ENCODE assay signal across 8 cellular contexts in the genomic region with DNA sequence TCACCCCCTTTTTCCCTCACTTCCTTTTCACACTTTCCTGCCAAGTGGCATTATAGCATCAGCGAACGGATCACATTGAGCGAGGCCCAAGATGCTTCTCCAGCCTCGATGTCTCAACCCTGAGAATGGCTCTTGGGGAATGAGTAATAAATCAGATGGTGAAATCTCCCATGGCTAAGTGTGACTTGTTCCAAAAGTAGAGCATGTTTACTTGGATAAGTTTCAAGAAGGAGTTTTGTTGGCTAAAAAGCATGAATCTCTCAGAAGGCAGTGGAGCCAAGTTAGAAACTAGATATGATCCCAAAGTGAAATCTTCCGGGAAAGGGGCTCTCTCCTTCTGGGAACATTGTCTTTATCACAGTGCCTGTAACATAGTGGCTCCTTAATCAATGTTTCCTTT.
DNase-seq lines count a peak whose midpoint lies in the region; ATAC-seq and TF ChIP-seq lines count a peak whose summit lies in the region.

No MANE protein-coding gene starts in this region.

- TF ChIP-seq POLR2A in body of pancreas (IDR thresholded peaks at IDR 0.05) (no peak), upper lobe of left lung (IDR thresholded peaks at IDR 0.05) (no peak)

- 67 to 69% methylated on average over 5 of the region's 5 CpGs for WGBS in body of pancreas, 2 donors
- WGBS in upper lobe of left lung, 2 donors, result 40 to 43% methylated on average over 5 of the region's 5 CpGs

- H3K9me3 ChIP-seq in body of pancreas, result no peaks in the 10 kb centered on the region
- H3K9me3 ChIP-seq in upper lobe of left lung, result no peaks in the 10 kb centered on the region

- DNase-seq in activated T-cell treated with anti-CD3 and anti-CD28 coated beads, Interleukin-2, amount 50 U/mL, for 24 hours, result no peak
- DNase-seq in activated T-cell treated with anti-CD3 and anti-CD28 coated beads, Interleukin-2, amount 50 U/mL, for 1 hour, result no peak
- peak in 3 of 4 donors; percentile 13 to 39 (median 25) for DNase-seq in body of pancreas
- peak; percentile 17 for DNase-seq in left kidney (ENCODE audit: low read depth, low spot score)
- no peak for DNase-seq in upper lobe of left lung
- DNase-seq in HuH-7.5 (ENCODE audit: low spot score), result no peak
- DNase-seq in T1000 (lab: John Stamatoyannopoulos, UW), result no peak
- DNase-seq in putamen (ENCODE audit: low spot score), result no peak

- ATAC-seq in body of pancreas (peak; percentile 64), upper lobe of left lung (ENCODE audit: low FRiP score in 2 of 2) (peak in 1 of 2 donors; percentile 91)

- H3K4me1 Mint-ChIP-seq in activated T-cell treated with anti-CD3 and anti-CD28 coated beads, Interleukin-2, amount 50 U/mL, for 24 hours (ENCODE audit: low read depth), result peaks cover 10% of the 10 kb centered on the region

- H3K4me3 ChIP-seq in body of pancreas (no peak overlapping the region), upper lobe of left lung (no peak overlapping the region)

- H3K4me3 Mint-ChIP-seq in activated T-cell treated with anti-CD3 and anti-CD28 coated beads, Interleukin-2, amount 50 U/mL, for 24 hours, result no peak overlapping the region

- H3K36me3 Mint-ChIP-seq in activated T-cell treated with anti-CD3 and anti-CD28 coated beads, Interleukin-2, amount 50 U/mL, for 24 hours (ENCODE audit: low read depth), result peaks cover 11% of the 10 kb centered on the region

- TF ChIP-seq CTCF in body of pancreas (IDR thresholded peaks at IDR 0.05) (no peak), upper lobe of left lung (IDR thresholded peaks at IDR 0.05) (no peak)

- intact Hi-C loops in body of pancreas (cut with DNase I), result no loop called here

- H3K27me3 ChIP-seq in body of pancreas (no peaks in the 10 kb centered on the region), upper lobe of left lung (no peaks in the 10 kb centered on the region)

- H3K36me3 ChIP-seq in body of pancreas (replicated peaks in 1 of 2; ENCODE audit: insufficient read depth in 1 of 2, low read depth in 2 of 2) (no peaks in the 10 kb centered on the region), upper lobe of left lung (no peaks in the 10 kb centered on the region)

- TF ChIP-seq EP300 in upper lobe of left lung (IDR thresholded peaks at IDR 0.05), result peak in 2 of 4 donors; percentile 47 to 64

- peaks cover 10% of the 10 kb centered on the region for H3K9me3 Mint-ChIP-seq in activated T-cell treated with anti-CD3 and anti-CD28 coated beads, Interleukin-2, amount 50 U/mL, for 24 hours

- H3K27ac Mint-ChIP-seq in activated T-cell treated with anti-CD3 and anti-CD28 coated beads, Interleukin-2, amount 50 U/mL, for 24 hours, result peak overlapping the region; percentile 83

- H3K27ac ChIP-seq in body of pancreas, result no peak overlapping the region
- H3K27ac ChIP-seq in upper lobe of left lung, result peak overlapping the region; percentile 11 to 75 (median 44)

- no peaks in the 10 kb centered on the region for H3K4me1 ChIP-seq in body of pancreas
- peaks cover 17 to 28% (median 27%) of the 10 kb centered on the region in 4 donors for H3K4me1 ChIP-seq in upper lobe of left lung

- no peaks in the 10 kb centered on the region for H3K27me3 Mint-ChIP-seq in activated T-cell treated with anti-CD3 and anti-CD28 coated beads, Interleukin-2, amount 50 U/mL, for 24 hours

Comparison
In these comparisons a context has a peak if more than half of its experiments do, and no peak if none do; other contexts are left out.
1. DNase-seq: peak in body of pancreas (3 of 4) and left kidney (single experiment); none in activated T-cell treated with anti-CD3 and anti-CD28 coated beads, Interleukin-2, amount 50 U/mL, for 24 hours (single experiment), activated T-cell treated with anti-CD3 and anti-CD28 coated beads, Interleukin-2, amount 50 U/mL, for 1 hour (single experiment), upper lobe of left lung (0 of 2), HuH-7.5 (single experiment), T1000 (single experiment) and putamen (single experiment).
2. H3K27ac ChIP-seq: peak in upper lobe of left lung (4 of 4); none in body of pancreas (0 of 4).